Comparison of ENCODE assay signal across 1 cellular context in genomic region chr12:39331539-39332261, GRCh38.
TF ChIP-seq lines count a peak whose summit lies in the region.

No MANE protein-coding gene starts in this region.

TF ChIP-seq in WTC11, 78 proteins besides CTCF, POLR2A, EP300 and RAD21:
- TF ChIP-seq GTF2I (CRISPR knock-in tag; conservative IDR thresholded peaks at IDR 0.05), result no peak
- no peak for TF ChIP-seq MXD4 (CRISPR knock-in tag; IDR thresholded peaks at IDR 0.05; ENCODE audit: borderline replicate concordance)
- no peak for TF ChIP-seq ATF6 (CRISPR knock-in tag; IDR thresholded peaks at IDR 0.05)
TF ChIP-seq in WTC11: peak in this region for 0.
